ENCODE assay signal across 1 cellular context in the genomic region with DNA sequence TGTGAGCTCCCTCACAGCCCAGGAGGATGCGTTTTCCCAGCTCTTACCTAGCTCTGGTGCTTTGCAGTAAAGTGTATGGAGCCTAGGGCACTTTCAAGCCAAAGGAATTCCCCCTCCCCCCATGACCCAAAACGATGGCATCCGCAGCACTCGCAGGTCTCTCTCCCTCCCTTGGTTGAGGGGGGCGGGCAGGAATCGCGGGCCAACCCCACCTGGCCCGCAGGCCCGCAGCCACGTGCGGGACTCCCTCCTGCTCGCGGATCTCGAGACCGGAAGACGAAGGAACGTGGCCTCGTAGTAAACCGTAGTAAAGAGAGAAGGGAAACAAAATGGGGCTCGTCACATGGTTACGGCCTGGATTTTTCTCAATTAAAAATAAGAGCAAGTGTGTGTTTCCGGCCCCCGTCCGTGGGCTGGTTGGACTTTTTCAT.
TF ChIP-seq lines count a peak whose summit lies in the region.

No MANE protein-coding gene starts in this region.

TF ChIP-seq in K562, 482 proteins besides CTCF, POLR2A, EP300 and RAD21 (continued from another document):
- TF ChIP-seq, protein P1, sequence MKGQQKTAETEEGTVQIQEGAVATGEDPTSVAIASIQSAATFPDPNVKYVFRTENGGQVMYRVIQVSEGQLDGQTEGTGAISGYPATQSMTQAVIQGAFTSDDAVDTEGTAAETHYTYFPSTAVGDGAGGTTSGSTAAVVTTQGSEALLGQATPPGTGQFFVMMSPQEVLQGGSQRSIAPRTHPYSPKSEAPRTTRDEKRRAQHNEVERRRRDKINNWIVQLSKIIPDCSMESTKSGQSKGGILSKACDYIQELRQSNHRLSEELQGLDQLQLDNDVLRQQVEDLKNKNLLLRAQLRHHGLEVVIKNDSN (CRISPR knock-in tag; IDR thresholded peaks at IDR 0.05) = 0 out of 2 replicates have a peak, but pooled peaks have one; percentile 9
- TF ChIP-seq MCM7 (IDR thresholded peaks at IDR 0.05) = no peak
- TF ChIP-seq NFE2L1 (tag; IDR thresholded peaks at IDR 0.05; ENCODE audit: borderline replicate concordance, low read depth) = no peak
TF ChIP-seq in K562: peak in this region for 4.
